ENCODE assay signal across 37 cellular contexts in genomic region chr4:150451883-150452282, GRCh38.
"Had no signal": no experiment of that assay in that cellular context is flagged by ENCODE, and none has a peak within 500 bp of the region (broad histone marks: within the 10 kb centered on the region; RNA-seq: fewer than 3 reads in every experiment).

No MANE protein-coding gene starts in this region.

- H3K36me3 ChIP-seq: adrenal gland, brain microvascular endothelial cell had no signal

- H3K9me3 Mint-ChIP-seq: activated T-helper 17 cell treated with anti-CD3 and anti-CD28 coated beads, Interleukin-2, amount 50 U/mL, for 72 hours had no signal

- H3K4me3 Mint-ChIP-seq: activated B cell treated with CpG ODN at 0.5 μM for 24 hours; activated CD4-positive, alpha-beta memory T cell treated with anti-CD3 and anti-CD28 coated beads for 36 hours; activated CD4-positive, alpha-beta T cell treated with anti-CD3 and anti-CD28 coated beads, Interleukin-2, amount 10 ng/mL, durations not matched to agents 24 days and 14 days; activated CD8-positive, alpha-beta T cell treated with anti-CD3 and anti-CD28 coated beads for 36 hours; activated naive CD4-positive, alpha-beta T cell treated with anti-CD3 and anti-CD28 coated beads for 36 hours; activated naive CD8-positive, alpha-beta T cell treated with anti-CD3 and anti-CD28 coated beads for 36 hours; activated T-cell treated with anti-CD3 and anti-CD28 coated beads, Interleukin-2, amount 50 U/mL, for 4 hours; activated T-cell treated with anti-CD3 and anti-CD28 coated beads, Interleukin-2, amount 50 U/mL, for 72 hours; activated T-helper 1 cell treated with anti-CD3 and anti-CD28 coated beads, Interleukin-12 subunit alpha, Interleukin-12 subunit beta, Interleukin-2, Interleukin-4 antibody, amounts not matched to agents 30 ng/mL and 10 ng/mL and 1 ng/mL, durations not matched to agents 14 hours and 24 hours and 36 hours; activated T-helper 17 cell treated with anti-CD3 and anti-CD28 coated beads, Interleukin-2, amount 50 U/mL, for 72 hours; T-helper 1 cell treated with Interleukin-12 subunit alpha and Interleukin-12 subunit beta and Interleukin-4 antibody, amounts not matched to agents 30 μg/mL and 1 μg/mL, for 36 hours; T-helper 2 cell treated with Interferon-gamma antibody and Interleukin-4, amounts not matched to agents 5 μg/mL and 100 μg/mL, for 36 hours had no signal

- H3K27ac ChIP-seq: adrenal gland, body of pancreas, brain microvascular endothelial cell, breast epithelium, VCaP had no signal

- H3K27me3 ChIP-seq: adrenal gland, body of pancreas, brain microvascular endothelial cell, breast epithelium had no signal

- ATAC-seq: activated CD8-positive, alpha-beta T cell treated with anti-CD3 and anti-CD28 coated beads for 36 hours; activated naive CD4-positive, alpha-beta T cell treated with anti-CD3 and anti-CD28 coated beads, Interleukin-2, amount 50 U/mL, for 72 hours; activated T-cell treated with anti-CD3 and anti-CD28 coated beads, Interleukin-2, amount 50 U/mL, for 4 hours; activated T-cell treated with anti-CD3 and anti-CD28 coated beads, Interleukin-2, amount 50 U/mL, for 72 hours; activated T-helper 17 cell treated with anti-CD3 and anti-CD28 coated beads, Interleukin-2, amount 50 U/mL, for 72 hours; body of pancreas had no signal

- H3K4me3 ChIP-seq: adrenal gland, body of pancreas, breast epithelium had no signal

- H3K4me1 ChIP-seq: adrenal gland, body of pancreas, breast epithelium had no signal

- DNase-seq: activated B cell treated with CpG ODN at 0.5 μM for 24 hours; activated CD4-positive, alpha-beta memory T cell treated with anti-CD3 and anti-CD28 coated beads for 36 hours; activated CD4-positive, alpha-beta T cell treated with anti-CD3 and anti-CD28 coated beads for 4 hours; activated CD4-positive, alpha-beta T cell treated with anti-CD3 and anti-CD28 coated beads, Interleukin-2, amount 10 ng/mL, durations not matched to agents 24 days and 14 days; activated CD4-positive, alpha-beta T cell treated with anti-CD3 and anti-CD28 coated beads, Interleukin-2, amount 50 U/mL, for 1 hour; activated CD4-positive, alpha-beta T cell treated with anti-CD3 and anti-CD28 coated beads, Interleukin-2, amount 50 U/mL, for 4 hours; activated CD4-positive, CD25-positive, alpha-beta regulatory T cell treated with anti-CD3 and anti-CD28 coated beads, Interleukin-2, amount 50 U/mL, for 72 hours; activated CD8-positive, alpha-beta memory T cell treated with anti-CD3 and anti-CD28 coated beads, Interleukin-2, amount 50 U/mL, for 4 hours; activated CD8-positive, alpha-beta T cell treated with anti-CD3 and anti-CD28 coated beads for 36 hours; activated effector memory CD4-positive, alpha-beta T cell treated with anti-CD3 and anti-CD28 coated beads, Interleukin-2, amount 50 U/mL, for 16 hours; activated gamma-delta T cell treated with Interleukin-2 at 50 U/mL for 16 hours; activated naive CD4-positive, alpha-beta T cell; activated naive CD4-positive, alpha-beta T cell treated with anti-CD3 and anti-CD28 coated beads for 36 hours; activated naive CD4-positive, alpha-beta T cell treated with anti-CD3 and anti-CD28 coated beads, Interleukin-2, amount 50 U/mL, for 16 hours; activated naive CD8-positive, alpha-beta T cell treated with anti-CD3 and anti-CD28 coated beads for 36 hours; activated T-cell treated with anti-CD3 and anti-CD28 coated beads for 4 hours; activated T-cell treated with anti-CD3 and anti-CD28 coated beads, Interleukin-2, amount 50 U/mL, for 1 hour; activated T-cell treated with anti-CD3 and anti-CD28 coated beads, Interleukin-2, amount 50 U/mL, for 4 hours; activated T-cell treated with anti-CD3 and anti-CD28 coated beads, Interleukin-2, amount 50 U/mL, for 72 hours; adrenal gland; amniotic stem cell; aorta; body of pancreas; brain microvascular endothelial cell; central memory CD4-positive, alpha-beta T cell; T-helper 1 cell; T-helper 2 cell; T-helper 9 cell had no signal

- FAIRE-seq: astrocyte, TTC549 had no signal

- H3K4me1 Mint-ChIP-seq: activated B cell treated with CpG ODN at 0.5 μM for 24 hours; activated CD4-positive, alpha-beta T cell treated with anti-CD3 and anti-CD28 coated beads, Interleukin-2, amount 10 ng/mL, durations not matched to agents 24 days and 14 days; activated naive CD8-positive, alpha-beta T cell treated with anti-CD3 and anti-CD28 coated beads for 36 hours; activated T-helper 17 cell treated with anti-CD3 and anti-CD28 coated beads, Interleukin-2, amount 50 U/mL, for 72 hours had no signal

- H3K27ac Mint-ChIP-seq: activated B cell treated with CpG ODN at 0.5 μM for 24 hours; activated CD4-positive, alpha-beta memory T cell treated with anti-CD3 and anti-CD28 coated beads for 36 hours; activated CD4-positive, alpha-beta T cell treated with anti-CD3 and anti-CD28 coated beads, Interleukin-2, amount 10 ng/mL, durations not matched to agents 24 days and 14 days; activated CD8-positive, alpha-beta T cell treated with anti-CD3 and anti-CD28 coated beads for 36 hours; activated naive CD4-positive, alpha-beta T cell treated with anti-CD3 and anti-CD28 coated beads for 36 hours; activated naive CD4-positive, alpha-beta T cell treated with anti-CD3 and anti-CD28 coated beads, Interleukin-2, amount 50 U/mL, for 72 hours; activated naive CD8-positive, alpha-beta T cell treated with anti-CD3 and anti-CD28 coated beads for 36 hours; activated T-cell treated with anti-CD3 and anti-CD28 coated beads, Interleukin-2, amount 50 U/mL, for 72 hours; activated T-helper 1 cell treated with anti-CD3 and anti-CD28 coated beads, Interleukin-12 subunit alpha, Interleukin-12 subunit beta, Interleukin-2, Interleukin-4 antibody, amounts not matched to agents 30 ng/mL and 10 ng/mL and 1 ng/mL, durations not matched to agents 14 hours and 24 hours and 36 hours; activated T-helper 17 cell treated with anti-CD3 and anti-CD28 coated beads, Interleukin-2, amount 50 U/mL, for 72 hours; T-helper 1 cell treated with Interleukin-12 subunit alpha and Interleukin-12 subunit beta and Interleukin-4 antibody, amounts not matched to agents 30 μg/mL and 1 μg/mL, for 36 hours; T-helper 2 cell treated with Interferon-gamma antibody and Interleukin-4, amounts not matched to agents 5 μg/mL and 100 μg/mL, for 36 hours had no signal

- H3K9me3 ChIP-seq: adrenal gland, body of pancreas, breast epithelium had no signal
